ENCODE assay signal across 12 cellular contexts in genomic region chr7:100567751-100568175, GRCh38. TPM values are rescaled to one million over a fixed set of nuclear protein-coding genes. Genes with fewer than 3 reads are reported as not detected.
A peak's percentile ranks its signal among the peaks of the same experiment; 100 is the strongest.
DNase-seq lines count a peak whose midpoint lies in the region; ATAC-seq, FAIRE-seq and TF ChIP-seq lines count a peak whose summit lies in the region.
"Had no signal": no experiment of that assay in that cellular context is flagged by ENCODE, and none has a peak within 500 bp of the region (broad histone marks: within the 10 kb centered on the region; RNA-seq: fewer than 3 reads in every experiment).

No MANE protein-coding gene starts in this region.

- WGBS in HepG2 (ENCODE audit: low lambda C conversion rate): no CpG with 5 or more reads among the region's 3 CpGs

- no peak overlapping the region for H2AFZ ChIP-seq in HepG2 (ENCODE audit: low read length)

- TF ChIP-seq POLR2A in HepG2 (IDR thresholded peaks at IDR 0.05; ENCODE audit: insufficient read depth in 1 of 2, low read depth in 2 of 2, low read length in 2 of 2): 0 out of 4 replicates have a peak, but pooled peaks of 1 of the 2 experiments have one; percentile 10

- peak; percentile 43 for FAIRE-seq in HepG2 (lab: Jason Lieb, UNC)
- FAIRE-seq: D721Med, frontal cortex had no signal

- H3K27ac Mint-ChIP-seq in Calu3 (ENCODE audit: unreplicated experiment): peak overlapping the region; percentile 67

- no TSS peak for BruUV-seq in Calu3 (replicated peaks; lab: Mats Ljungman, UMichigan)
- no TSS peak for BruUV-seq in Panc1 (replicated peaks; lab: Mats Ljungman, UMichigan)
- BruUV-seq in HepG2 (replicated peaks; lab: Mats Ljungman, UMichigan): no TSS peak

- CTCF ChIA-PET in Calu3 (lab: Charles Lee) (interaction anchor here (0.5 kb wide), 1 partner anchor 8 kb away, joined by 4 read pairs; no protein-coding TSS in a partner anchor), Panc1 (lab: Charles Lee) (no interaction called here), HepG2 (lab: Yijun Ruan, JAX; ENCODE audit: low intra/inter-chr PET ratio, low total read pairs) (no interaction called here)

- no peak for TF ChIP-seq EP300 in HepG2 (IDR thresholded peaks at IDR 0.05; ENCODE audit: low read depth in 2 of 2, low read length in 2 of 2)
- no peak for TF ChIP-seq EP300 in HepG2 (CRISPR knock-in tag; IDR thresholded peaks at IDR 0.05; ENCODE audit: borderline replicate concordance)

- H3K27me3 Mint-ChIP-seq in Calu3 (ENCODE audit: unreplicated experiment): no peaks in the 10 kb centered on the region

- H4K20me1 ChIP-seq in BLaER1: peaks cover 34% of the 10 kb centered on the region
- H4K20me1 ChIP-seq in HepG2 (ENCODE audit: insufficient read depth, low read length): peaks cover 14% of the 10 kb centered on the region; the same call in 1 of the 2 replicates

- DNase-seq in Calu3 (no peak), Panc1 (ENCODE audit: low read depth, low spot score) (no peak), HepG2 (ENCODE audit: low spot score) (peak; percentile 77), dermis blood vessel endothelial cell (no peak)
- no peak for DNase-seq in NK-92 treated with Interleukin-12 subunit alpha and Interleukin-12 subunit beta, amount 100 ng/mL, for 24 hours (lab: John Stamatoyannopoulos, UW)
- DNase-seq: amniotic stem cell, MV-4-11 had no signal

- no peaks in the 10 kb centered on the region for H3K9me3 Mint-ChIP-seq in Calu3 (ENCODE audit: low read depth, unreplicated experiment)

- no peak for TF ChIP-seq CTCF in Calu3 (IDR thresholded peaks at IDR 0.05; ENCODE audit: unreplicated experiment)
- TF ChIP-seq CTCF in Panc1 (IDR thresholded peaks at IDR 0.05): no peak
- no peak for TF ChIP-seq CTCF in HepG2 (CRISPR knock-in tag; IDR thresholded peaks at IDR 0.05)

- in situ Hi-C loops in Panc1 (cut with HindIII; ENCODE audit: low pct_unique_long_range_greater_than_20kb, low sequenced_read_pairs) (no loop called here), HepG2 (cut with HindIII; ENCODE audit: extremely low pct_ligation_motif_present, low pct_unique_long_range_greater_than_20kb) (loop anchor here (5.0 kb wide), 1 partner anchor 80 kb away; no protein-coding TSS in a partner anchor)

- H3K4me3 ChIP-seq in BLaER1 (no peak overlapping the region), Panc1 (ENCODE audit: low read depth in 2 of 2, low read length in 2 of 2) (no peak overlapping the region), HepG2 (replicated peaks in 1 of 3; ENCODE audit: insufficient read depth in 1 of 3, low read depth in 2 of 3, low read length in 3 of 3) (no peak overlapping the region; a peak in 1 of 6 replicates)

- peaks cover 20% of the 10 kb centered on the region for H3K4me1 Mint-ChIP-seq in Calu3 (ENCODE audit: low read depth, unreplicated experiment)

- intact Hi-C loops in Calu3 (cut with micrococcal nuclease; ENCODE audit: unreplicated experiment): no loop called here
- intact Hi-C loops in Panc1 (cut with micrococcal nuclease; ENCODE audit: unreplicated experiment): no loop called here
- intact Hi-C loops in HepG2 (cut with micrococcal nuclease; ENCODE audit: unreplicated experiment): no loop called here

- POLR2A ChIA-PET in Panc1 (lab: Charles Lee) (no interaction called here), HepG2 (lab: Yijun Ruan, JAX) (interaction anchor here (1.7 to 3.6 kb wide), 5 partner anchors 18 to 113 kb away, joined by 8 to 33 read pairs (median 12); partner anchors contain the start of genes AGFG2, FBXO24, LRCH4 and MOSPD3)

- H3K79me2 ChIP-seq in HepG2 (ENCODE audit: insufficient read depth, low read length): no peaks in the 10 kb centered on the region

- H3K27me3 ChIP-seq in BLaER1: peaks cover 25% of the 10 kb centered on the region
- no peaks in the 10 kb centered on the region for H3K27me3 ChIP-seq in Panc1 (ENCODE audit: control insufficient read depth, insufficient read depth, low read length)
- no peaks in the 10 kb centered on the region for H3K27me3 ChIP-seq in HepG2 (ENCODE audit: control insufficient read depth in 1 of 2, insufficient read depth in 2 of 2, low read length in 2 of 2)

- H3K9ac ChIP-seq in BLaER1 (peak overlapping the region; percentile 22), HepG2 (ENCODE audit: insufficient read depth, low read depth, low read length) (peak overlapping the region; percentile 73)

- H3K4me2 ChIP-seq in BLaER1: peak overlapping the region; percentile 91
- peak overlapping the region; percentile 57 for H3K4me2 ChIP-seq in HepG2 (ENCODE audit: low read depth, low read length)

- H3K36me3 Mint-ChIP-seq in Calu3 (ENCODE audit: insufficient read depth, unreplicated experiment): peaks cover 70% of the 10 kb centered on the region

- no peak overlapping the region for H3K4me3 Mint-ChIP-seq in Calu3 (ENCODE audit: low read depth, unreplicated experiment)

- TF ChIP-seq RAD21 in HepG2 (CRISPR knock-in tag; IDR thresholded peaks at IDR 0.05): no peak

- H3K9me3 ChIP-seq in BLaER1: no peaks in the 10 kb centered on the region
- H3K9me3 ChIP-seq in Panc1 (ENCODE audit: control insufficient read depth, insufficient read depth, low read depth, low read length): no peaks in the 10 kb centered on the region
- H3K9me3 ChIP-seq in HepG2 (ENCODE audit: low read length): no peaks in the 10 kb centered on the region

- ATAC-seq in Panc1 (no peak), HepG2 (peak; percentile 0), HG03280 (IDR thresholded peaks at IDR 0.05; ENCODE audit: unreplicated experiment) (no peak)

- H3K27ac ChIP-seq in BLaER1: peak overlapping the region; percentile 41; the same call in 1 of the 2 replicates
- H3K27ac ChIP-seq in Panc1 (ENCODE audit: low read length): peak overlapping the region; percentile 34
- H3K27ac ChIP-seq in HepG2 (ENCODE audit: extremely low read length, insufficient read depth, low read length): peak overlapping the region; percentile 99
- H3K27ac ChIP-seq: HL-60 had no signal

- H3K36me3 ChIP-seq in BLaER1 (peaks cover 19% of the 10 kb centered on the region), Panc1 (ENCODE audit: control insufficient read depth, insufficient read depth, low read length) (no peaks in the 10 kb centered on the region), HepG2 (replicated peaks in 1 of 2; ENCODE audit: control insufficient read depth in 1 of 2, insufficient read depth in 2 of 2, low read length in 2 of 2) (peaks cover 15 to 30% of the 10 kb centered on the region in 2 experiments)

- peaks cover 72% of the 10 kb centered on the region for H3K4me1 ChIP-seq in BLaER1
- H3K4me1 ChIP-seq in Panc1 (ENCODE audit: control insufficient read depth, insufficient read depth, low read length): peaks cover 45% of the 10 kb centered on the region
- H3K4me1 ChIP-seq in HepG2 (ENCODE audit: insufficient read depth, low read length): peaks cover 100% of the 10 kb centered on the region

RNA-seq across cellular contexts. Expression of gene SAP25, which starts 5.9 kb away (rescaled TPM):
- total RNA-seq in Calu3 (2022): 3.1 and 3.2 TPM in 2 replicates
- 3.0 TPM for total RNA-seq in Panc1 (2021; ENCODE audit: unreplicated experiment)
- not detected for polyA plus RNA-seq in Panc1 (2012; ENCODE audit: insufficient read length)
- total RNA-seq in HepG2 (2016; rRNA removed; fragmentation: Illumina TruSeq; extraction: Trizol): 0.15 TPM in 1 of 2 replicates, not detected in the other
- total RNA-seq in HepG2 (2016; cell fraction: cytosol; rRNA removed; fragmentation: Illumina TruSeq; extraction: Trizol; ENCODE audit: low read depth): not detected in 2 replicates
- not detected in 2 replicates for total RNA-seq in HepG2 (2016; cell fraction: insoluble cytoplasmic fraction; rRNA removed; fragmentation: Illumina TruSeq; extraction: Trizol)
- total RNA-seq in HepG2 (2016; cell fraction: membrane; rRNA removed; fragmentation: Illumina TruSeq; extraction: Trizol): not detected in 2 replicates
- not detected in 2 replicates for total RNA-seq in HepG2 (2016; cell fraction: nucleus; rRNA removed; fragmentation: Illumina TruSeq; extraction: Trizol)
- polyA plus RNA-seq in HepG2 (2011; rRNA removed): 0.20 TPM in 2 replicates
- 0.13 TPM in 1 of 2 replicates, not detected in the other for polyA plus RNA-seq in HepG2 (2011; cell fraction: cytosol; rRNA removed)
- polyA plus RNA-seq in HepG2 (2011; cell fraction: nucleus; rRNA removed): 2.5 and 2.6 TPM in 2 replicates
- polyA plus RNA-seq in HepG2 (2012): 0.70 and 1.9 TPM in 2 replicates
- 0.32 and 0.41 TPM in 2 replicates for polyA plus RNA-seq in HepG2 (2016; cell fraction: cytosol; fragmentation: Illumina TruSeq; extraction: Trizol; ENCODE audit: low read depth)
- polyA plus RNA-seq in HepG2 (2016; cell fraction: insoluble cytoplasmic fraction; fragmentation: Illumina TruSeq; extraction: Trizol; ENCODE audit: low read depth): not detected in 2 replicates
- polyA plus RNA-seq in HepG2 (2016; cell fraction: membrane; fragmentation: Illumina TruSeq; extraction: Trizol; ENCODE audit: low read depth): not detected in 2 replicates
- not detected in 2 replicates for polyA plus RNA-seq in HepG2 (2016; cell fraction: nucleus; fragmentation: Illumina TruSeq; extraction: Trizol; ENCODE audit: insufficient read depth, low read depth)
- polyA minus RNA-seq in HepG2 (2011; rRNA and poly(A)+ RNA removed; ENCODE audit: low replicate concordance): not detected in 2 replicates
- polyA minus RNA-seq in HepG2 (2011; cell fraction: cytosol; rRNA and poly(A)+ RNA removed): not detected in 2 replicates
- not detected in 2 replicates for polyA minus RNA-seq in HepG2 (2011; cell fraction: nucleus; rRNA and poly(A)+ RNA removed)
- total RNA-seq in dermis blood vessel endothelial cell: not detected in 2 replicates
- total RNA-seq: frontal cortex had no signal

RNA-seq across cellular contexts. Expression of gene LRCH4, which starts 18.2 kb away (rescaled TPM):
- total RNA-seq in Calu3 (2022) (29.0 and 34.6 TPM in 2 replicates), Panc1 (2021; ENCODE audit: unreplicated experiment) (66.4 TPM), HepG2 (2016; rRNA removed; fragmentation: Illumina TruSeq; extraction: Trizol) (2.9 and 7.0 TPM in 2 replicates), dermis blood vessel endothelial cell (12.1 and 20.3 TPM in 2 replicates)
- polyA plus RNA-seq in Panc1 (2012; ENCODE audit: insufficient read length): 51.5 TPM
- total RNA-seq in HepG2 (2016; cell fraction: cytosol; rRNA removed; fragmentation: Illumina TruSeq; extraction: Trizol; ENCODE audit: low read depth): 10.0 and 10.9 TPM in 2 replicates
- 3.0 and 6.9 TPM in 2 replicates for total RNA-seq in HepG2 (2016; cell fraction: insoluble cytoplasmic fraction; rRNA removed; fragmentation: Illumina TruSeq; extraction: Trizol)
- 2.9 and 3.8 TPM in 2 replicates for total RNA-seq in HepG2 (2016; cell fraction: membrane; rRNA removed; fragmentation: Illumina TruSeq; extraction: Trizol)
- 9.9 and 11.5 TPM in 2 replicates for total RNA-seq in HepG2 (2016; cell fraction: nucleus; rRNA removed; fragmentation: Illumina TruSeq; extraction: Trizol)
- 9.3 and 11.1 TPM in 2 replicates for polyA plus RNA-seq in HepG2 (2011; rRNA removed)
- polyA plus RNA-seq in HepG2 (2011; cell fraction: cytosol; rRNA removed): 1.9 and 2.9 TPM in 2 replicates
- 106 and 117 TPM in 2 replicates for polyA plus RNA-seq in HepG2 (2011; cell fraction: nucleus; rRNA removed)
- 10.1 and 13.5 TPM in 2 replicates for polyA plus RNA-seq in HepG2 (2012)
- polyA plus RNA-seq in HepG2 (2016; cell fraction: cytosol; fragmentation: Illumina TruSeq; extraction: Trizol; ENCODE audit: low read depth): 1.1 and 1.2 TPM in 2 replicates
- 5.9 and 7.3 TPM in 2 replicates for polyA plus RNA-seq in HepG2 (2016; cell fraction: insoluble cytoplasmic fraction; fragmentation: Illumina TruSeq; extraction: Trizol; ENCODE audit: low read depth)
- polyA plus RNA-seq in HepG2 (2016; cell fraction: membrane; fragmentation: Illumina TruSeq; extraction: Trizol; ENCODE audit: low read depth): 1.5 and 2.1 TPM in 2 replicates
- polyA plus RNA-seq in HepG2 (2016; cell fraction: nucleus; fragmentation: Illumina TruSeq; extraction: Trizol; ENCODE audit: insufficient read depth, low read depth): 38.5 and 39.0 TPM in 2 replicates
- polyA minus RNA-seq in HepG2 (2011; rRNA and poly(A)+ RNA removed; ENCODE audit: low replicate concordance): 11.4 and 13.8 TPM in 2 replicates
- 8.0 and 17.6 TPM in 2 replicates for polyA minus RNA-seq in HepG2 (2011; cell fraction: cytosol; rRNA and poly(A)+ RNA removed)
- polyA minus RNA-seq in HepG2 (2011; cell fraction: nucleus; rRNA and poly(A)+ RNA removed): 25.9 and 27.4 TPM in 2 replicates

RNA-seq across cellular contexts. Expression of gene FBXO24, which starts 18.4 kb away (rescaled TPM):
- total RNA-seq in Calu3 (2022): 0.29 and 0.66 TPM in 2 replicates
- 0.59 TPM for total RNA-seq in Panc1 (2021; ENCODE audit: unreplicated experiment)
- polyA plus RNA-seq in Panc1 (2012; ENCODE audit: insufficient read length): 1.2 TPM
- total RNA-seq in HepG2 (2016; rRNA removed; fragmentation: Illumina TruSeq; extraction: Trizol): 0.13 and 0.20 TPM in 2 replicates
- total RNA-seq in HepG2 (2016; cell fraction: cytosol; rRNA removed; fragmentation: Illumina TruSeq; extraction: Trizol; ENCODE audit: low read depth): 0.18 and 0.61 TPM in 2 replicates
- 0.24 TPM in 1 of 2 replicates, not detected in the other for total RNA-seq in HepG2 (2016; cell fraction: insoluble cytoplasmic fraction; rRNA removed; fragmentation: Illumina TruSeq; extraction: Trizol)
- total RNA-seq in HepG2 (2016; cell fraction: membrane; rRNA removed; fragmentation: Illumina TruSeq; extraction: Trizol): 0.12 and 0.21 TPM in 2 replicates
- total RNA-seq in HepG2 (2016; cell fraction: nucleus; rRNA removed; fragmentation: Illumina TruSeq; extraction: Trizol): 0.56 TPM in 1 of 2 replicates, not detected in the other
- polyA plus RNA-seq in HepG2 (2011; rRNA removed): 0.31 and 0.55 TPM in 2 replicates
- 0.31 and 0.32 TPM in 2 replicates for polyA plus RNA-seq in HepG2 (2011; cell fraction: cytosol; rRNA removed)
- 2.0 and 2.1 TPM in 2 replicates for polyA plus RNA-seq in HepG2 (2011; cell fraction: nucleus; rRNA removed)
- polyA plus RNA-seq in HepG2 (2012): 0.15 and 0.31 TPM in 2 replicates
- 0.08 and 0.10 TPM in 2 replicates for polyA plus RNA-seq in HepG2 (2016; cell fraction: cytosol; fragmentation: Illumina TruSeq; extraction: Trizol; ENCODE audit: low read depth)
- polyA plus RNA-seq in HepG2 (2016; cell fraction: insoluble cytoplasmic fraction; fragmentation: Illumina TruSeq; extraction: Trizol; ENCODE audit: low read depth): 0.21 and 0.26 TPM in 2 replicates
- 0.14 and 0.22 TPM in 2 replicates for polyA plus RNA-seq in HepG2 (2016; cell fraction: membrane; fragmentation: Illumina TruSeq; extraction: Trizol; ENCODE audit: low read depth)
- 0.38 and 0.51 TPM in 2 replicates for polyA plus RNA-seq in HepG2 (2016; cell fraction: nucleus; fragmentation: Illumina TruSeq; extraction: Trizol; ENCODE audit: insufficient read depth, low read depth)
- polyA minus RNA-seq in HepG2 (2011; rRNA and poly(A)+ RNA removed; ENCODE audit: low replicate concordance): 0.80 and 0.94 TPM in 2 replicates
- polyA minus RNA-seq in HepG2 (2011; cell fraction: cytosol; rRNA and poly(A)+ RNA removed): not detected in 2 replicates
- polyA minus RNA-seq in HepG2 (2011; cell fraction: nucleus; rRNA and poly(A)+ RNA removed): 0.26 and 0.50 TPM in 2 replicates
- 0.60 TPM in 1 of 2 replicates, not detected in the other for total RNA-seq in dermis blood vessel endothelial cell

RNA-seq across cellular contexts. Expression of gene AGFG2, which starts 28.8 kb away (rescaled TPM):
- total RNA-seq in Calu3 (2022) (45.6 and 63.1 TPM in 2 replicates), Panc1 (2021; ENCODE audit: unreplicated experiment) (42.5 TPM), HepG2 (2016; rRNA removed; fragmentation: Illumina TruSeq; extraction: Trizol) (117 and 132 TPM in 2 replicates), dermis blood vessel endothelial cell (49.5 and 62.2 TPM in 2 replicates)
- polyA plus RNA-seq in Panc1 (2012; ENCODE audit: insufficient read length): 20.1 TPM
- 31.9 and 33.3 TPM in 2 replicates for total RNA-seq in HepG2 (2016; cell fraction: cytosol; rRNA removed; fragmentation: Illumina TruSeq; extraction: Trizol; ENCODE audit: low read depth)
- 111 and 137 TPM in 2 replicates for total RNA-seq in HepG2 (2016; cell fraction: insoluble cytoplasmic fraction; rRNA removed; fragmentation: Illumina TruSeq; extraction: Trizol)
- 66.9 and 73.0 TPM in 2 replicates for total RNA-seq in HepG2 (2016; cell fraction: membrane; rRNA removed; fragmentation: Illumina TruSeq; extraction: Trizol)
- total RNA-seq in HepG2 (2016; cell fraction: nucleus; rRNA removed; fragmentation: Illumina TruSeq; extraction: Trizol): 58.2 and 67.9 TPM in 2 replicates
- polyA plus RNA-seq in HepG2 (2011; rRNA removed): 125 and 127 TPM in 2 replicates
- 56.3 and 126 TPM in 2 replicates for polyA plus RNA-seq in HepG2 (2011; cell fraction: cytosol; rRNA removed)
- polyA plus RNA-seq in HepG2 (2011; cell fraction: nucleus; rRNA removed): 211 and 341 TPM in 2 replicates
- polyA plus RNA-seq in HepG2 (2012): 63.5 and 68.9 TPM in 2 replicates
- 20.7 and 23.5 TPM in 2 replicates for polyA plus RNA-seq in HepG2 (2016; cell fraction: cytosol; fragmentation: Illumina TruSeq; extraction: Trizol; ENCODE audit: low read depth)
- polyA plus RNA-seq in HepG2 (2016; cell fraction: insoluble cytoplasmic fraction; fragmentation: Illumina TruSeq; extraction: Trizol; ENCODE audit: low read depth): 136 and 157 TPM in 2 replicates
- polyA plus RNA-seq in HepG2 (2016; cell fraction: membrane; fragmentation: Illumina TruSeq; extraction: Trizol; ENCODE audit: low read depth): 44.8 and 50.5 TPM in 2 replicates
- 131 TPM in 2 replicates for polyA plus RNA-seq in HepG2 (2016; cell fraction: nucleus; fragmentation: Illumina TruSeq; extraction: Trizol; ENCODE audit: insufficient read depth, low read depth)
- polyA minus RNA-seq in HepG2 (2011; rRNA and poly(A)+ RNA removed; ENCODE audit: low replicate concordance): 24.8 and 334 TPM in 2 replicates
- 131 and 176 TPM in 2 replicates for polyA minus RNA-seq in HepG2 (2011; cell fraction: cytosol; rRNA and poly(A)+ RNA removed)
- polyA minus RNA-seq in HepG2 (2011; cell fraction: nucleus; rRNA and poly(A)+ RNA removed): 107 and 124 TPM in 2 replicates

RNA-seq across cellular contexts. Expression of gene PCOLCE, which starts 34.4 kb away (rescaled TPM):
- total RNA-seq in Calu3 (2022) (4.4 and 6.1 TPM in 2 replicates), Panc1 (2021; ENCODE audit: unreplicated experiment) (13.8 TPM), HepG2 (2016; rRNA removed; fragmentation: Illumina TruSeq; extraction: Trizol) (3.9 and 16.0 TPM in 2 replicates), dermis blood vessel endothelial cell (0.51 and 0.56 TPM in 2 replicates)
- polyA plus RNA-seq in Panc1 (2012; ENCODE audit: insufficient read length): 28.9 TPM
- total RNA-seq in HepG2 (2016; cell fraction: cytosol; rRNA removed; fragmentation: Illumina TruSeq; extraction: Trizol; ENCODE audit: low read depth): 2.1 and 2.3 TPM in 2 replicates
- 3.3 and 18.3 TPM in 2 replicates for total RNA-seq in HepG2 (2016; cell fraction: insoluble cytoplasmic fraction; rRNA removed; fragmentation: Illumina TruSeq; extraction: Trizol)
- total RNA-seq in HepG2 (2016; cell fraction: membrane; rRNA removed; fragmentation: Illumina TruSeq; extraction: Trizol): 1.9 and 2.0 TPM in 2 replicates
- total RNA-seq in HepG2 (2016; cell fraction: nucleus; rRNA removed; fragmentation: Illumina TruSeq; extraction: Trizol): 20.4 and 23.8 TPM in 2 replicates
- polyA plus RNA-seq in HepG2 (2011; rRNA removed): 5.3 and 6.9 TPM in 2 replicates
- polyA plus RNA-seq in HepG2 (2011; cell fraction: cytosol; rRNA removed): 3.1 and 3.4 TPM in 2 replicates
- 62.1 and 64.1 TPM in 2 replicates for polyA plus RNA-seq in HepG2 (2011; cell fraction: nucleus; rRNA removed)
- 15.6 and 28.9 TPM in 2 replicates for polyA plus RNA-seq in HepG2 (2012)
- polyA plus RNA-seq in HepG2 (2016; cell fraction: cytosol; fragmentation: Illumina TruSeq; extraction: Trizol; ENCODE audit: low read depth): 3.5 and 3.8 TPM in 2 replicates
- 6.3 and 9.1 TPM in 2 replicates for polyA plus RNA-seq in HepG2 (2016; cell fraction: insoluble cytoplasmic fraction; fragmentation: Illumina TruSeq; extraction: Trizol; ENCODE audit: low read depth)
- 3.4 and 3.6 TPM in 2 replicates for polyA plus RNA-seq in HepG2 (2016; cell fraction: membrane; fragmentation: Illumina TruSeq; extraction: Trizol; ENCODE audit: low read depth)
- polyA plus RNA-seq in HepG2 (2016; cell fraction: nucleus; fragmentation: Illumina TruSeq; extraction: Trizol; ENCODE audit: insufficient read depth, low read depth): 81.2 and 84.3 TPM in 2 replicates
- polyA minus RNA-seq in HepG2 (2011; rRNA and poly(A)+ RNA removed; ENCODE audit: low replicate concordance): 1.7 and 2.2 TPM in 2 replicates
- polyA minus RNA-seq in HepG2 (2011; cell fraction: cytosol; rRNA and poly(A)+ RNA removed): 3.4 and 4.9 TPM in 2 replicates
- polyA minus RNA-seq in HepG2 (2011; cell fraction: nucleus; rRNA and poly(A)+ RNA removed): 7.1 and 9.0 TPM in 2 replicates

Comparison
In these comparisons a context has a peak if more than half of its experiments do, and no peak if none do; other contexts are left out.
1. H3K27ac ChIP-seq: peak in every context shown above with its lines; median percentile 99 in HepG2; 41 in BLaER1; 34 in Panc1.